8 cellular contexts compared by ENCODE assay signal in genomic region chr15:22254409-22255040, GRCh38.
DNase-seq lines count a peak whose midpoint lies in the region; ATAC-seq and TF ChIP-seq lines count a peak whose summit lies in the region.
"Not testable (repeated sequence)": the region's sequence is repeated elsewhere in the genome, so short reads cannot be mapped to it uniquely, and the experiment has no call there.

No MANE protein-coding gene starts in this region.

- not testable (repeated sequence) for H3K27ac Mint-ChIP-seq in CD4-positive, alpha-beta T cell
- H3K27ac Mint-ChIP-seq in activated CD4-positive, alpha-beta T cell treated with anti-CD3 and anti-CD28 coated beads, Interleukin-2, amount 10 ng/mL, durations not matched to agents 7 days and 5 days, result peak overlapping the region; percentile 21

- not testable (repeated sequence) for H3K27ac ChIP-seq in CD4-positive, alpha-beta T cell (ENCODE audit: low read depth, low read length)
- peak overlapping the region; percentile 89 to 91 for H3K27ac ChIP-seq in liver (ENCODE audit: low read depth in 1 of 2, low read length in 2 of 2)

- H3K9me3 Mint-ChIP-seq in CD4-positive, alpha-beta T cell; activated CD4-positive, alpha-beta T cell treated with anti-CD3 and anti-CD28 coated beads, Interleukin-2, amount 10 ng/mL, durations not matched to agents 7 days and 5 days: not testable (repeated sequence)

- intact Hi-C loops in CD4-positive, alpha-beta T cell (cut with DNase I, micrococcal nuclease), result not testable (repeated sequence)

- peaks cover 62% of the 10 kb centered on the region for H3K27me3 Mint-ChIP-seq in CD4-positive, alpha-beta T cell
- peaks cover 17% of the 10 kb centered on the region for H3K27me3 Mint-ChIP-seq in activated CD4-positive, alpha-beta T cell treated with anti-CD3 and anti-CD28 coated beads, Interleukin-2, amount 10 ng/mL, durations not matched to agents 7 days and 5 days

- H3K4me3 ChIP-seq in liver (ENCODE audit: low read depth in 1 of 3, low read length in 3 of 3), result not testable (repeated sequence)

- H3K4me1 ChIP-seq in liver (ENCODE audit: control insufficient read depth in 4 of 4, insufficient read depth in 4 of 4, low read length in 3 of 4), result peaks cover 7 to 85% (median 64%) of the 10 kb centered on the region in 4 donors

- not testable (repeated sequence) for DNase-seq in CD4-positive, alpha-beta T cell; activated CD4-positive, alpha-beta T cell treated with anti-CD3 and anti-CD28 coated beads, Interleukin-2, amount 10 ng/mL, durations not matched to agents 7 days and 5 days

- CTCF ChIA-PET in CD4-positive, alpha-beta T cell (lab: Charles Lee); activated CD4-positive, alpha-beta T cell treated with anti-CD3 and anti-CD28 coated beads, Interleukin-2, amount 10 ng/mL, durations not matched to agents 7 days and 5 days (lab: Charles Lee): not testable (repeated sequence)

- peaks cover 21% of the 10 kb centered on the region for H3K27me3 ChIP-seq in CD4-positive, alpha-beta T cell (ENCODE audit: control insufficient read depth, insufficient read depth, low read length)
- H3K27me3 ChIP-seq in liver (ENCODE audit: control insufficient read depth in 4 of 4, insufficient read depth in 4 of 4, low read length in 3 of 4), result not testable (repeated sequence)

- not testable (repeated sequence) for H3K9ac ChIP-seq in liver (ENCODE audit: low read depth in 1 of 2, low read length in 2 of 2)

- not testable (repeated sequence) for TF ChIP-seq CTCF in CD4-positive, alpha-beta T cell (IDR thresholded peaks at IDR 0.05); liver (IDR thresholded peaks at IDR 0.05; ENCODE audit: low read depth, low read length, missing input control)

- peak; percentile 7 for ATAC-seq in CD4-positive, alpha-beta T cell (ENCODE audit: poor library complexity)
- ATAC-seq in GM18907 (IDR thresholded peaks at IDR 0.05; ENCODE audit: unreplicated experiment), result peak; percentile 34
- ATAC-seq in GM21367 (IDR thresholded peaks at IDR 0.05; ENCODE audit: unreplicated experiment), result peak; percentile 38
- ATAC-seq in HG02588 (IDR thresholded peaks at IDR 0.05; ENCODE audit: unreplicated experiment), result peak; percentile 35
- ATAC-seq in HG03060 (IDR thresholded peaks at IDR 0.05; ENCODE audit: low read depth, unreplicated experiment), result peak; percentile 9
- ATAC-seq in HG03469 (IDR thresholded peaks at IDR 0.05; ENCODE audit: unreplicated experiment), result peak; percentile 21

- H3K4me3 Mint-ChIP-seq in CD4-positive, alpha-beta T cell; activated CD4-positive, alpha-beta T cell treated with anti-CD3 and anti-CD28 coated beads, Interleukin-2, amount 10 ng/mL, durations not matched to agents 7 days and 5 days: not testable (repeated sequence)

- not testable (repeated sequence) for H3K36me3 Mint-ChIP-seq in CD4-positive, alpha-beta T cell (ENCODE audit: low read depth); activated CD4-positive, alpha-beta T cell treated with anti-CD3 and anti-CD28 coated beads, Interleukin-2, amount 10 ng/mL, durations not matched to agents 7 days and 5 days (ENCODE audit: low read depth)

- not testable (repeated sequence) for TF ChIP-seq RAD21 in liver (IDR thresholded peaks at IDR 0.05)

- 66% methylated on average over 14 of the region's 14 CpGs for WGBS in liver

- peaks cover 26% of the 10 kb centered on the region for H3K4me1 Mint-ChIP-seq in CD4-positive, alpha-beta T cell (ENCODE audit: low read depth)
- peaks cover 28% of the 10 kb centered on the region for H3K4me1 Mint-ChIP-seq in activated CD4-positive, alpha-beta T cell treated with anti-CD3 and anti-CD28 coated beads, Interleukin-2, amount 10 ng/mL, durations not matched to agents 7 days and 5 days

- H3K36me3 ChIP-seq in liver (ENCODE audit: control insufficient read depth in 4 of 4, insufficient read depth in 3 of 4, low read depth in 1 of 4, low read length in 3 of 4), result not testable (repeated sequence)

- POLR2A ChIA-PET in CD4-positive, alpha-beta T cell (lab: Charles Lee); activated CD4-positive, alpha-beta T cell treated with anti-CD3 and anti-CD28 coated beads, Interleukin-2, amount 10 ng/mL, durations not matched to agents 7 days and 5 days (lab: Charles Lee): not testable (repeated sequence)

- H3K9me3 ChIP-seq in CD4-positive, alpha-beta T cell (ENCODE audit: control insufficient read depth, low read length); liver (ENCODE audit: control insufficient read depth in 4 of 4, low read length in 3 of 4): not testable (repeated sequence)
